ENCODE assay signal across 28 cellular contexts in genomic region chr3:61935819-61936218, GRCh38.
"Had no signal": no experiment of that assay in that cellular context is flagged by ENCODE, and none has a peak within 500 bp of the region (broad histone marks: within the 10 kb centered on the region; RNA-seq: fewer than 3 reads in every experiment).

No MANE protein-coding gene starts in this region.

- H3K27ac Mint-ChIP-seq: activated CD4-positive, alpha-beta memory T cell treated with anti-CD3 and anti-CD28 coated beads for 36 hours; activated CD4-positive, alpha-beta T cell treated with anti-CD3 and anti-CD28 coated beads for 36 hours; activated CD4-positive, alpha-beta T cell treated with anti-CD3 and anti-CD28 coated beads, Interleukin-2, amount 10 ng/mL, durations not matched to agents 24 days and 14 days; activated CD8-positive, alpha-beta memory T cell treated with anti-CD3 and anti-CD28 coated beads, Interleukin-2, amount 10 ng/mL, durations not matched to agents 7 days and 5 days; activated CD8-positive, alpha-beta T cell treated with anti-CD3 and anti-CD28 coated beads, Interleukin-2, amount 10 ng/mL, durations not matched to agents 7 days and 5 days; activated naive CD4-positive, alpha-beta T cell treated with anti-CD3 and anti-CD28 coated beads, Interleukin-2, amount 10 ng/mL, durations not matched to agents 7 days and 5 days; activated naive CD4-positive, alpha-beta T cell treated with anti-CD3 and anti-CD28 coated beads, Interleukin-2, amount 50 U/mL, for 72 hours; activated naive CD8-positive, alpha-beta T cell treated with anti-CD3 and anti-CD28 coated beads, Interleukin-2, amount 10 ng/mL, durations not matched to agents 7 days and 5 days; activated T-helper 1 cell treated with anti-CD3 and anti-CD28 coated beads, Interleukin-12 subunit alpha, Interleukin-12 subunit beta, Interleukin-2, Interleukin-4 antibody, amounts not matched to agents 30 ng/mL and 10 ng/mL and 1 ng/mL, durations not matched to agents 14 hours and 24 hours and 36 hours; activated T-helper 2 cell treated with anti-CD3 and anti-CD28 coated beads, Interferon-gamma antibody, Interleukin-2, Interleukin-4, amounts not matched to agents 10 μg/mL and 5 μg/mL and 100 μg/mL, durations not matched to agents 14 hours and 24 hours and 36 hours; dendritic cell treated with granulocyte-macrophage colony-stimulating factor and Interleukin-4, amounts not matched to agents 40 ng/mL and 50 ng/mL, for 4 days; endodermal cell had no signal

- DNase-seq: activated CD4-positive, CD25-positive, alpha-beta regulatory T cell; activated CD4-positive, CD25-positive, alpha-beta regulatory T cell treated with anti-CD3 and anti-CD28 coated beads, Interleukin-2, amount 50 U/mL, for 72 hours; activated CD8-positive, alpha-beta memory T cell treated with anti-CD3 and anti-CD28 coated beads, Interleukin-2, amount 10 ng/mL, durations not matched to agents 7 days and 5 days; activated effector memory CD4-positive, alpha-beta T cell treated with anti-CD3 and anti-CD28 coated beads, Interleukin-2, amount 50 U/mL, for 16 hours; activated naive CD4-positive, alpha-beta T cell; activated naive CD8-positive, alpha-beta T cell treated with anti-CD3 and anti-CD28 coated beads, Interleukin-2, amount 10 ng/mL, durations not matched to agents 7 days and 5 days; activated T-cell treated with anti-CD3 and anti-CD28 coated beads, Interleukin-2, amount 50 U/mL, for 1 hour; central memory CD4-positive, alpha-beta T cell; cerebellar nuclear complex; dorsolateral prefrontal cortex; effector memory CD4-positive, alpha-beta T cell; head of caudate nucleus had no signal

- H3K4me3 ChIP-seq: ascending aorta, breast epithelium, cardiac muscle cell, coronary artery, dorsolateral prefrontal cortex had no signal

- ATAC-seq: activated CD4-positive, alpha-beta T cell treated with anti-CD3 and anti-CD28 coated beads for 36 hours; activated CD8-positive, alpha-beta memory T cell treated with anti-CD3 and anti-CD28 coated beads, Interleukin-2, amount 10 ng/mL, durations not matched to agents 7 days and 5 days; activated CD8-positive, alpha-beta T cell treated with anti-CD3 and anti-CD28 coated beads, Interleukin-2, amount 10 ng/mL, durations not matched to agents 7 days and 5 days; activated naive CD4-positive, alpha-beta T cell treated with anti-CD3 and anti-CD28 coated beads, Interleukin-2, amount 50 U/mL, for 72 hours had no signal

- H3K9me3 ChIP-seq: ascending aorta, breast epithelium had no signal

- H3K4me1 ChIP-seq: ascending aorta, breast epithelium had no signal

- H3K4me1 Mint-ChIP-seq: activated CD4-positive, alpha-beta T cell treated with anti-CD3 and anti-CD28 coated beads for 36 hours; activated CD4-positive, alpha-beta T cell treated with anti-CD3 and anti-CD28 coated beads, Interleukin-2, amount 10 ng/mL, durations not matched to agents 24 days and 14 days; activated CD8-positive, alpha-beta memory T cell treated with anti-CD3 and anti-CD28 coated beads, Interleukin-2, amount 10 ng/mL, durations not matched to agents 7 days and 5 days; activated naive CD4-positive, alpha-beta T cell treated with anti-CD3 and anti-CD28 coated beads, Interleukin-2, amount 10 ng/mL, durations not matched to agents 7 days and 5 days; activated naive CD8-positive, alpha-beta T cell treated with anti-CD3 and anti-CD28 coated beads, Interleukin-2, amount 10 ng/mL, durations not matched to agents 7 days and 5 days had no signal

- H3K4me3 Mint-ChIP-seq: activated CD4-positive, alpha-beta memory T cell treated with anti-CD3 and anti-CD28 coated beads for 36 hours; activated CD4-positive, alpha-beta T cell treated with anti-CD3 and anti-CD28 coated beads for 36 hours; activated CD4-positive, alpha-beta T cell treated with anti-CD3 and anti-CD28 coated beads, Interleukin-2, amount 10 ng/mL, durations not matched to agents 24 days and 14 days; activated CD8-positive, alpha-beta memory T cell treated with anti-CD3 and anti-CD28 coated beads, Interleukin-2, amount 10 ng/mL, durations not matched to agents 7 days and 5 days; activated CD8-positive, alpha-beta T cell treated with anti-CD3 and anti-CD28 coated beads, Interleukin-2, amount 10 ng/mL, durations not matched to agents 7 days and 5 days; activated naive CD4-positive, alpha-beta T cell treated with anti-CD3 and anti-CD28 coated beads, Interleukin-2, amount 10 ng/mL, durations not matched to agents 7 days and 5 days; activated naive CD8-positive, alpha-beta T cell treated with anti-CD3 and anti-CD28 coated beads, Interleukin-2, amount 10 ng/mL, durations not matched to agents 7 days and 5 days; activated T-helper 1 cell treated with anti-CD3 and anti-CD28 coated beads, Interleukin-12 subunit alpha, Interleukin-12 subunit beta, Interleukin-2, Interleukin-4 antibody, amounts not matched to agents 30 ng/mL and 10 ng/mL and 1 ng/mL, durations not matched to agents 14 hours and 24 hours and 36 hours; brain; dendritic cell treated with granulocyte-macrophage colony-stimulating factor and Interleukin-4, amounts not matched to agents 40 ng/mL and 50 ng/mL, for 4 days; endodermal cell had no signal

- H3K36me3 Mint-ChIP-seq: activated CD4-positive, alpha-beta memory T cell treated with anti-CD3 and anti-CD28 coated beads for 36 hours; activated CD8-positive, alpha-beta memory T cell treated with anti-CD3 and anti-CD28 coated beads, Interleukin-2, amount 10 ng/mL, durations not matched to agents 7 days and 5 days; activated naive CD4-positive, alpha-beta T cell treated with anti-CD3 and anti-CD28 coated beads, Interleukin-2, amount 10 ng/mL, durations not matched to agents 7 days and 5 days; activated naive CD8-positive, alpha-beta T cell treated with anti-CD3 and anti-CD28 coated beads, Interleukin-2, amount 10 ng/mL, durations not matched to agents 7 days and 5 days had no signal

- H3K36me3 ChIP-seq: ascending aorta, breast epithelium, cardiac muscle cell had no signal

- H3K9me3 Mint-ChIP-seq: activated CD4-positive, alpha-beta memory T cell treated with anti-CD3 and anti-CD28 coated beads for 36 hours; activated CD4-positive, alpha-beta T cell treated with anti-CD3 and anti-CD28 coated beads, Interleukin-2, amount 10 ng/mL, durations not matched to agents 24 days and 14 days; activated naive CD4-positive, alpha-beta T cell treated with anti-CD3 and anti-CD28 coated beads, Interleukin-2, amount 10 ng/mL, durations not matched to agents 7 days and 5 days; activated naive CD8-positive, alpha-beta T cell treated with anti-CD3 and anti-CD28 coated beads, Interleukin-2, amount 10 ng/mL, durations not matched to agents 7 days and 5 days; activated T-helper 1 cell treated with anti-CD3 and anti-CD28 coated beads, Interleukin-12 subunit alpha, Interleukin-12 subunit beta, Interleukin-2, Interleukin-4 antibody, amounts not matched to agents 30 ng/mL and 10 ng/mL and 1 ng/mL, durations not matched to agents 14 hours and 24 hours and 36 hours; activated T-helper 2 cell treated with anti-CD3 and anti-CD28 coated beads, Interferon-gamma antibody, Interleukin-2, Interleukin-4, amounts not matched to agents 10 μg/mL and 5 μg/mL and 100 μg/mL, durations not matched to agents 14 hours and 24 hours and 36 hours; dendritic cell treated with granulocyte-macrophage colony-stimulating factor and Interleukin-4, amounts not matched to agents 40 ng/mL and 50 ng/mL, for 4 days had no signal

- H3K27me3 ChIP-seq: ascending aorta, breast epithelium, cardiac muscle cell, dorsolateral prefrontal cortex had no signal

- H3K27me3 Mint-ChIP-seq: activated CD4-positive, alpha-beta memory T cell treated with anti-CD3 and anti-CD28 coated beads for 36 hours; activated CD4-positive, alpha-beta T cell treated with anti-CD3 and anti-CD28 coated beads, Interleukin-2, amount 10 ng/mL, durations not matched to agents 24 days and 14 days; activated CD8-positive, alpha-beta memory T cell treated with anti-CD3 and anti-CD28 coated beads, Interleukin-2, amount 10 ng/mL, durations not matched to agents 7 days and 5 days; activated naive CD4-positive, alpha-beta T cell treated with anti-CD3 and anti-CD28 coated beads, Interleukin-2, amount 10 ng/mL, durations not matched to agents 7 days and 5 days; activated naive CD8-positive, alpha-beta T cell treated with anti-CD3 and anti-CD28 coated beads, Interleukin-2, amount 10 ng/mL, durations not matched to agents 7 days and 5 days; brain; dendritic cell treated with granulocyte-macrophage colony-stimulating factor and Interleukin-4, amounts not matched to agents 40 ng/mL and 50 ng/mL, for 4 days had no signal

- H3K27ac ChIP-seq: ascending aorta, breast epithelium, cardiac muscle cell, coronary artery, dorsolateral prefrontal cortex, epithelial cell of prostate had no signal
